ENCODE assay signal across 16 cellular contexts in the genomic region with DNA sequence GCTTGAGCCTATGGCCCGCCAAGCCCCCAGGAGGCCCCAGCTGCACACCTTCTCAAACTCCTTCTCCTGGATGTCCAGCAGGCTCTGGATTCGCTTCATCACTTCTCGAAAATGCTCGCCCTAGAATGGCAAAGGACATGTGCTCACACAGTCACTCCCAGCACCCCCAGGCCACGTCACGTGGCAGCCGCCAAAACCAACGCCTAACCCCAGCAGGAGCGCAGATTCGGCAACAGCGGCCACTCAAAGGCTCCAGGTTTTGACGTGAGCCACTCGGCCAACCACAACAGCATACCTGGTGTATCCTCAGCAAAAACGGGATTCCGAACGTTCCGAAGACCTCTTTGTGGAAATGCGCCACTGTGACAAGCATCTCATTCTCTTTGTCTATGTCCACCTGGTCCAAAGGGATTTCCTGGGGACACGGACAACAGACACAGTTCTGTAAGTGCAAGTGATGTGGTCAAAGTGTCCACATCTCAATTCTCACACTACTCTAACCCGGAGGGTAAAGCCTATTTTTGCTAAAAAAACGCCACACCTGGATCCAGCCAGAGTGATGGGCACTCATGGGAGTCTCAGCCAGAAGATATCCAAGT. TPM values are rescaled to one million over a fixed set of nuclear protein-coding genes. Genes with fewer than 3 reads are reported as not detected.
A peak's percentile ranks its signal among the peaks of the same experiment; 100 is the strongest.
DNase-seq lines count a peak whose midpoint lies in the region; ATAC-seq and TF ChIP-seq lines count a peak whose summit lies in the region.
"Had no signal": no experiment of that assay in that cellular context is flagged by ENCODE, and none has a peak within 500 bp of the region (broad histone marks: within the 10 kb centered on the region; RNA-seq: fewer than 3 reads in every experiment).

No MANE protein-coding gene starts in this region.

- H3K36me3 Mint-ChIP-seq in activated CD4-positive, alpha-beta T cell treated with anti-CD3 and anti-CD28 coated beads for 36 hours (ENCODE audit: low read depth) = peaks cover 62% of the 10 kb centered on the region
- H3K36me3 Mint-ChIP-seq in IgD-negative memory B cell (peaks cover 7% of the 10 kb centered on the region), endothelial cell (ENCODE audit: low read depth, unreplicated experiment) (peaks cover 53% of the 10 kb centered on the region), progenitor cell of endocrine pancreas (ENCODE audit: insufficient read depth) (peaks cover 29% of the 10 kb centered on the region)

- no peak for TF ChIP-seq CTCF in endothelial cell (IDR thresholded peaks at IDR 0.05; ENCODE audit: unreplicated experiment)
- no peak for TF ChIP-seq CTCF in progenitor cell of endocrine pancreas (IDR thresholded peaks at IDR 0.05; ENCODE audit: unreplicated experiment)
- no peak for TF ChIP-seq CTCF in PC-9 (conservative IDR thresholded peaks at IDR 0.05)

- H3K4me3 ChIP-seq in PC-9 = no peak overlapping the region

- no peaks in the 10 kb centered on the region for H3K9me2 ChIP-seq in PC-9 (ENCODE audit: insufficient read depth)

- peaks cover 16% of the 10 kb centered on the region for H4K20me1 ChIP-seq in PC-9 (ENCODE audit: insufficient read depth)

- no peak overlapping the region for H3K4me2 ChIP-seq in PC-9

- no peak for DNase-seq in activated CD4-positive, alpha-beta T cell treated with anti-CD3 and anti-CD28 coated beads for 36 hours
- no peak for DNase-seq in activated CD4-positive, alpha-beta T cell treated with anti-CD3 and anti-CD28 coated beads for 48 hours
- DNase-seq in endothelial cell (ENCODE audit: low spot score) (no peak), progenitor cell of endocrine pancreas (ENCODE audit: low spot score, unreplicated experiment) (no peak), SKM-1 treated with dmso at 0.1 percent for 144 hours (lab: John Stamatoyannopoulos, UW; ENCODE audit: unreplicated experiment) (no peak), PC-9 (no peak), SW 1271 (lab: John Stamatoyannopoulos, UW) (no peak)
- DNase-seq: Kasumi-1, NCI-H1417 treated with DMSO at 0.1 percent for 48 hours, NCI-H2081, NCI-H510A treated with DMSO at 0.1 percent for 48 hours had no signal

- peaks cover 22% of the 10 kb centered on the region; the same call in 1 of the 2 replicates for H3F3A ChIP-seq in PC-9 (ENCODE audit: insufficient read depth, low read depth)

- H3K4me1 ChIP-seq in PC-9 (replicated peaks; ENCODE audit: insufficient read depth) = no peaks in the 10 kb centered on the region

- peaks cover 30% of the 10 kb centered on the region for H3K36me3 ChIP-seq in PC-9 (ENCODE audit: low read depth)

- CTCF ChIA-PET in activated CD4-positive, alpha-beta T cell treated with anti-CD3 and anti-CD28 coated beads for 36 hours (lab: Charles Lee) = interaction anchor here (1.3 to 5.7 kb wide), 2 partner anchors 14 to 42 kb away, joined by 3 to 31 read pairs; a partner anchor contains a TSS
- CTCF ChIA-PET in PC-9 (lab: Charles Lee) = interaction anchor here (0.7 kb wide), 1 partner anchor 1620 kb away, joined by 3 read pairs; no protein-coding TSS in a partner anchor

- H2AFZ ChIP-seq in PC-9 = no peak overlapping the region

- no peaks in the 10 kb centered on the region for H3K9me3 ChIP-seq in PC-9 (ENCODE audit: insufficient read depth, low read depth)

- intact Hi-C loops in activated CD4-positive, alpha-beta T cell treated with anti-CD3 and anti-CD28 coated beads for 36 hours (cut with DNase I, micrococcal nuclease) = no loop called here
- intact Hi-C loops in PC-9 (cut with micrococcal nuclease; ENCODE audit: unreplicated experiment) = no loop called here

- no peak for ATAC-seq in activated CD4-positive, alpha-beta T cell treated with anti-CD3 and anti-CD28 coated beads for 36 hours

- peak overlapping the region; percentile 7 for H3K27ac Mint-ChIP-seq in activated CD4-positive, alpha-beta T cell treated with anti-CD3 and anti-CD28 coated beads for 36 hours
- H3K27ac Mint-ChIP-seq in IgD-negative memory B cell (peak overlapping the region in 2 of 3 donors; percentile 31 to 36), endothelial cell (ENCODE audit: unreplicated experiment) (no peak overlapping the region), progenitor cell of endocrine pancreas (peak overlapping the region; percentile 53)

- H3K27me3 Mint-ChIP-seq in activated CD4-positive, alpha-beta T cell treated with anti-CD3 and anti-CD28 coated beads for 36 hours = no peaks in the 10 kb centered on the region
- H3K27me3 Mint-ChIP-seq in IgD-negative memory B cell (no peaks in the 10 kb centered on the region), endothelial cell (ENCODE audit: unreplicated experiment) (peaks cover 6% of the 10 kb centered on the region), progenitor cell of endocrine pancreas (no peaks in the 10 kb centered on the region)

- POLR2A ChIA-PET in activated CD4-positive, alpha-beta T cell treated with anti-CD3 and anti-CD28 coated beads for 36 hours (lab: Charles Lee) = no interaction called here
- POLR2A ChIA-PET in PC-9 (lab: Charles Lee; ENCODE audit: unreplicated experiment) = no interaction called here

- no peaks in the 10 kb centered on the region for H3K27me3 ChIP-seq in PC-9 (ENCODE audit: insufficient read depth, low read depth)

- H3K79me2 ChIP-seq in PC-9 (ENCODE audit: low read depth) = no peaks in the 10 kb centered on the region

- no peak overlapping the region for H3K27ac ChIP-seq in PC-9
- H3K27ac ChIP-seq: 22Rv1 had no signal

- H3K4me1 Mint-ChIP-seq in activated CD4-positive, alpha-beta T cell treated with anti-CD3 and anti-CD28 coated beads for 36 hours = peaks cover 10% of the 10 kb centered on the region
- H3K4me1 Mint-ChIP-seq in IgD-negative memory B cell (peaks cover 20 to 23% (median 23%) of the 10 kb centered on the region in 3 donors), endothelial cell (ENCODE audit: unreplicated experiment) (peaks cover 5% of the 10 kb centered on the region), progenitor cell of endocrine pancreas (ENCODE audit: low read depth) (no peaks in the 10 kb centered on the region)

- BruUV-seq in PC-9 (replicated peaks; lab: Mats Ljungman, UMichigan) = no TSS peak

- no peaks in the 10 kb centered on the region for H3K9me3 Mint-ChIP-seq in activated CD4-positive, alpha-beta T cell treated with anti-CD3 and anti-CD28 coated beads for 36 hours (ENCODE audit: low read depth)
- H3K9me3 Mint-ChIP-seq in IgD-negative memory B cell = no peaks in the 10 kb centered on the region
- no peaks in the 10 kb centered on the region for H3K9me3 Mint-ChIP-seq in endothelial cell (ENCODE audit: unreplicated experiment)
- H3K9me3 Mint-ChIP-seq in progenitor cell of endocrine pancreas (ENCODE audit: low read depth) = no peaks in the 10 kb centered on the region

- no peak overlapping the region for H3K4me3 Mint-ChIP-seq in activated CD4-positive, alpha-beta T cell treated with anti-CD3 and anti-CD28 coated beads for 36 hours
- H3K4me3 Mint-ChIP-seq in IgD-negative memory B cell (peak overlapping the region in 2 of 4 donors; percentile 3 to 4), endothelial cell (ENCODE audit: unreplicated experiment) (peak overlapping the region; percentile 65), progenitor cell of endocrine pancreas (ENCODE audit: low read depth) (no peak overlapping the region)

RNA-seq across cellular contexts. Expression of a gene that starts 12.7 kb away (rescaled TPM):
- total RNA-seq in activated CD4-positive, alpha-beta T cell treated with anti-CD3 and anti-CD28 coated beads for 36 hours = not detected
- not detected for polyA plus RNA-seq in IgD-negative memory B cell
- total RNA-seq in endothelial cell (ENCODE audit: unreplicated experiment) = not detected
- total RNA-seq in progenitor cell of endocrine pancreas = not detected in 2 replicates
- not detected in 2 replicates for total RNA-seq in PC-9 (2021)
- total RNA-seq: Daoy, H1 had no signal
- polyA plus RNA-seq: BJ, H1 had no signal

RNA-seq across cellular contexts. Expression of a gene that starts 26.0 kb away (rescaled TPM):
- 10 to 100 TPM; 49.4 to 64.5 TPM for total RNA-seq in activated CD4-positive, alpha-beta T cell treated with anti-CD3 and anti-CD28 coated beads for 36 hours
- 36.4 TPM for polyA plus RNA-seq in IgD-negative memory B cell
- total RNA-seq in endothelial cell (ENCODE audit: unreplicated experiment) (127 TPM), progenitor cell of endocrine pancreas (117 and 122 TPM in 2 replicates), PC-9 (2021) (179 and 186 TPM in 2 replicates)
